ENCODE assay signal across 1 cellular context in the genomic region with DNA sequence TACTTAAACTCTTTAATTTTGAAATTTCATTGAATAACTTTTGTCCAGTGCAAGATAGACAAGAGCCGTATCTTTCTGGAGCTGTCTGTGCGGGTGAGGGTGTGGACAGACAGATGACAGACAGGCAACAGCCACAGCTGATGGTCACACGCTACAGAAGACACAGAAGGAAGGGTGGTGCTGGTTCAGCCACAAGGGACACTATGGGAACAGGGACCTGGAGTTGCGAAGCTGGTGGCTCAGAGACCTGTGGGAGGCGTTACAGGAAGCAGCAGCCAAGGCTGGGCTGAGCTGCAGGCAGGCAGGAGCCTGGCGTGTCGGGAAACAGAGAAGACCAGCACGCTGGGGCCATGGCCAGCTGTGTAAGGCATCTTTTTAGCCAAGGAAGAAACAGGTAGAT.
TF ChIP-seq lines count a peak whose summit lies in the region.

No MANE protein-coding gene starts in this region.

TF ChIP-seq in SK-N-SH, 30 proteins besides CTCF, POLR2A, EP300 and RAD21 (continued from another document):
- TF ChIP-seq, protein P1, sequence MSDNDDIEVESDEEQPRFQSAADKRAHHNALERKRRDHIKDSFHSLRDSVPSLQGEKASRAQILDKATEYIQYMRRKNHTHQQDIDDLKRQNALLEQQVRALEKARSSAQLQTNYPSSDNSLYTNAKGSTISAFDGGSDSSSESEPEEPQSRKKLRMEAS (IDR thresholded peaks at IDR 0.05; ENCODE audit: low read depth), result no peak
- TF ChIP-seq TAF1 (IDR thresholded peaks at IDR 0.05; ENCODE audit: borderline replicate concordance, low read depth, low read length) (no peak), RCOR1 (IDR thresholded peaks at IDR 0.05; ENCODE audit: low read length) (no peak), RXRA (IDR thresholded peaks at IDR 0.05; ENCODE audit: borderline replicate concordance, low read depth) (no peak)
- TF ChIP-seq, protein P2, sequence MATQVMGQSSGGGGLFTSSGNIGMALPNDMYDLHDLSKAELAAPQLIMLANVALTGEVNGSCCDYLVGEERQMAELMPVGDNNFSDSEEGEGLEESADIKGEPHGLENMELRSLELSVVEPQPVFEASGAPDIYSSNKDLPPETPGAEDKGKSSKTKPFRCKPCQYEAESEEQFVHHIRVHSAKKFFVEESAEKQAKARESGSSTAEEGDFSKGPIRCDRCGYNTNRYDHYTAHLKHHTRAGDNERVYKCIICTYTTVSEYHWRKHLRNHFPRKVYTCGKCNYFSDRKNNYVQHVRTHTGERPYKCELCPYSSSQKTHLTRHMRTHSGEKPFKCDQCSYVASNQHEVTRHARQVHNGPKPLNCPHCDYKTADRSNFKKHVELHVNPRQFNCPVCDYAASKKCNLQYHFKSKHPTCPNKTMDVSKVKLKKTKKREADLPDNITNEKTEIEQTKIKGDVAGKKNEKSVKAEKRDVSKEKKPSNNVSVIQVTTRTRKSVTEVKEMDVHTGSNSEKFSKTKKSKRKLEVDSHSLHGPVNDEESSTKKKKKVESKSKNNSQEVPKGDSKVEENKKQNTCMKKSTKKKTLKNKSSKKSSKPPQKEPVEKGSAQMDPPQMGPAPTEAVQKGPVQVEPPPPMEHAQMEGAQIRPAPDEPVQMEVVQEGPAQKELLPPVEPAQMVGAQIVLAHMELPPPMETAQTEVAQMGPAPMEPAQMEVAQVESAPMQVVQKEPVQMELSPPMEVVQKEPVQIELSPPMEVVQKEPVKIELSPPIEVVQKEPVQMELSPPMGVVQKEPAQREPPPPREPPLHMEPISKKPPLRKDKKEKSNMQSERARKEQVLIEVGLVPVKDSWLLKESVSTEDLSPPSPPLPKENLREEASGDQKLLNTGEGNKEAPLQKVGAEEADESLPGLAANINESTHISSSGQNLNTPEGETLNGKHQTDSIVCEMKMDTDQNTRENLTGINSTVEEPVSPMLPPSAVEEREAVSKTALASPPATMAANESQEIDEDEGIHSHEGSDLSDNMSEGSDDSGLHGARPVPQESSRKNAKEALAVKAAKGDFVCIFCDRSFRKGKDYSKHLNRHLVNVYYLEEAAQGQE (IDR thresholded peaks at IDR 0.05; ENCODE audit: low read depth, low read length), result no peak
- TF ChIP-seq, protein P3, sequence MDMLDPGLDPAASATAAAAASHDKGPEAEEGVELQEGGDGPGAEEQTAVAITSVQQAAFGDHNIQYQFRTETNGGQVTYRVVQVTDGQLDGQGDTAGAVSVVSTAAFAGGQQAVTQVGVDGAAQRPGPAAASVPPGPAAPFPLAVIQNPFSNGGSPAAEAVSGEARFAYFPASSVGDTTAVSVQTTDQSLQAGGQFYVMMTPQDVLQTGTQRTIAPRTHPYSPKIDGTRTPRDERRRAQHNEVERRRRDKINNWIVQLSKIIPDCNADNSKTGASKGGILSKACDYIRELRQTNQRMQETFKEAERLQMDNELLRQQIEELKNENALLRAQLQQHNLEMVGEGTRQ (IDR thresholded peaks at IDR 0.05; ENCODE audit: borderline replicate concordance, low read depth, low read length), result no peak
- TF ChIP-seq, protein P4, sequence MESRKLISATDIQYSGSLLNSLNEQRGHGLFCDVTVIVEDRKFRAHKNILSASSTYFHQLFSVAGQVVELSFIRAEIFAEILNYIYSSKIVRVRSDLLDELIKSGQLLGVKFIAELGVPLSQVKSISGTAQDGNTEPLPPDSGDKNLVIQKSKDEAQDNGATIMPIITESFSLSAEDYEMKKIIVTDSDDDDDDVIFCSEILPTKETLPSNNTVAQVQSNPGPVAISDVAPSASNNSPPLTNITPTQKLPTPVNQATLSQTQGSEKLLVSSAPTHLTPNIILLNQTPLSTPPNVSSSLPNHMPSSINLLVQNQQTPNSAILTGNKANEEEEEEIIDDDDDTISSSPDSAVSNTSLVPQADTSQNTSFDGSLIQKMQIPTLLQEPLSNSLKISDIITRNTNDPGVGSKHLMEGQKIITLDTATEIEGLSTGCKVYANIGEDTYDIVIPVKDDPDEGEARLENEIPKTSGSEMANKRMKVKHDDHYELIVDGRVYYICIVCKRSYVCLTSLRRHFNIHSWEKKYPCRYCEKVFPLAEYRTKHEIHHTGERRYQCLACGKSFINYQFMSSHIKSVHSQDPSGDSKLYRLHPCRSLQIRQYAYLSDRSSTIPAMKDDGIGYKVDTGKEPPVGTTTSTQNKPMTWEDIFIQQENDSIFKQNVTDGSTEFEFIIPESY (IDR thresholded peaks at IDR 0.05; ENCODE audit: borderline replicate concordance, low read depth), result no peak
- TF ChIP-seq, protein P5, sequence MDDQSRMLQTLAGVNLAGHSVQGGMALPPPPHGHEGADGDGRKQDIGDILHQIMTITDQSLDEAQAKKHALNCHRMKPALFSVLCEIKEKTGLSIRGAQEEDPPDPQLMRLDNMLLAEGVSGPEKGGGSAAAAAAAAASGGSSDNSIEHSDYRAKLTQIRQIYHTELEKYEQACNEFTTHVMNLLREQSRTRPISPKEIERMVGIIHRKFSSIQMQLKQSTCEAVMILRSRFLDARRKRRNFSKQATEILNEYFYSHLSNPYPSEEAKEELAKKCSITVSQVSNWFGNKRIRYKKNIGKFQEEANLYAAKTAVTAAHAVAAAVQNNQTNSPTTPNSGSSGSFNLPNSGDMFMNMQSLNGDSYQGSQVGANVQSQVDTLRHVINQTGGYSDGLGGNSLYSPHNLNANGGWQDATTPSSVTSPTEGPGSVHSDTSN (IDR thresholded peaks at IDR 0.05), result no peak
